ENCODE assay signal across 2 cellular contexts in the genomic region with DNA sequence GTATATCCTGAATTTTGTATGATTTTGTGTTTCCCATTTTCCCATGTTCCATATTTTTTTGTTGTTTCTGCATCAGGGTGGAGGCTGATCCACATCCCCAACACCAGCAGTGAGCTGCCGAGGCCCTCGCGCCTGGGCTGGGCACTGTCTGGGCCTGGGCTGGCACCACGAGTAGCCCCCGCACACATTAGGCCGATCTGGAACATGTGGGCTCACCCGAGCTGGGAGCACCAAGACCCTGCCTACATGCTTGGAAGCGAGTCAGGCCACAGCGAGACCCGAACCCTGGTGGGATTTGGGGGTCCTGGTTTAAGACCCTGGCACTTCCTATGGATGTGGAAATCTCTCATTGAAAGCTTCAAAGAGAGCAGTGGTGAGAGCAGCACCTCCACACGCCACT.
TF ChIP-seq lines count a peak whose summit lies in the region.

No MANE protein-coding gene starts in this region.

TF ChIP-seq in H1, 55 proteins besides CTCF, POLR2A, EP300 and RAD21:
- no peak for TF ChIP-seq SP4 (IDR thresholded peaks at IDR 0.05; ENCODE audit: low read length)
- no peak for TF ChIP-seq TAF7 (optimal IDR thresholded peaks at IDR 0.05; ENCODE audit: borderline replicate concordance, low read depth, low read length)
- TF ChIP-seq JUND (IDR thresholded peaks at IDR 0.05; ENCODE audit: low read length): no peak
- no peak for TF ChIP-seq YY1 (IDR thresholded peaks at IDR 0.05; ENCODE audit: low read depth, low read length)
- TF ChIP-seq, protein P1, sequence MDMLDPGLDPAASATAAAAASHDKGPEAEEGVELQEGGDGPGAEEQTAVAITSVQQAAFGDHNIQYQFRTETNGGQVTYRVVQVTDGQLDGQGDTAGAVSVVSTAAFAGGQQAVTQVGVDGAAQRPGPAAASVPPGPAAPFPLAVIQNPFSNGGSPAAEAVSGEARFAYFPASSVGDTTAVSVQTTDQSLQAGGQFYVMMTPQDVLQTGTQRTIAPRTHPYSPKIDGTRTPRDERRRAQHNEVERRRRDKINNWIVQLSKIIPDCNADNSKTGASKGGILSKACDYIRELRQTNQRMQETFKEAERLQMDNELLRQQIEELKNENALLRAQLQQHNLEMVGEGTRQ (IDR thresholded peaks at IDR 0.05; ENCODE audit: low read length): no peak
- no peak for TF ChIP-seq RNF2 (IDR thresholded peaks at IDR 0.05; ENCODE audit: borderline replicate concordance, low read depth, low read length, missing control alignments, poor library complexity, severe bottlenecking)
- TF ChIP-seq, protein P2, sequence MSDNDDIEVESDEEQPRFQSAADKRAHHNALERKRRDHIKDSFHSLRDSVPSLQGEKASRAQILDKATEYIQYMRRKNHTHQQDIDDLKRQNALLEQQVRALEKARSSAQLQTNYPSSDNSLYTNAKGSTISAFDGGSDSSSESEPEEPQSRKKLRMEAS (IDR thresholded peaks at IDR 0.05): no peak
- TF ChIP-seq FOSL1 (IDR thresholded peaks at IDR 0.05; ENCODE audit: insufficient read depth, low read depth, low read length): no peak
- no peak for TF ChIP-seq GTF2F1 (IDR thresholded peaks at IDR 0.05; ENCODE audit: borderline replicate concordance, low read depth, low read length)
- TF ChIP-seq ATF2 (IDR thresholded peaks at IDR 0.05; ENCODE audit: low read length): no peak
TF ChIP-seq in H1: peak in this region for 0.

TF ChIP-seq in GM23338, 12 proteins besides CTCF, POLR2A, EP300 and RAD21:
- TF ChIP-seq, protein P3, sequence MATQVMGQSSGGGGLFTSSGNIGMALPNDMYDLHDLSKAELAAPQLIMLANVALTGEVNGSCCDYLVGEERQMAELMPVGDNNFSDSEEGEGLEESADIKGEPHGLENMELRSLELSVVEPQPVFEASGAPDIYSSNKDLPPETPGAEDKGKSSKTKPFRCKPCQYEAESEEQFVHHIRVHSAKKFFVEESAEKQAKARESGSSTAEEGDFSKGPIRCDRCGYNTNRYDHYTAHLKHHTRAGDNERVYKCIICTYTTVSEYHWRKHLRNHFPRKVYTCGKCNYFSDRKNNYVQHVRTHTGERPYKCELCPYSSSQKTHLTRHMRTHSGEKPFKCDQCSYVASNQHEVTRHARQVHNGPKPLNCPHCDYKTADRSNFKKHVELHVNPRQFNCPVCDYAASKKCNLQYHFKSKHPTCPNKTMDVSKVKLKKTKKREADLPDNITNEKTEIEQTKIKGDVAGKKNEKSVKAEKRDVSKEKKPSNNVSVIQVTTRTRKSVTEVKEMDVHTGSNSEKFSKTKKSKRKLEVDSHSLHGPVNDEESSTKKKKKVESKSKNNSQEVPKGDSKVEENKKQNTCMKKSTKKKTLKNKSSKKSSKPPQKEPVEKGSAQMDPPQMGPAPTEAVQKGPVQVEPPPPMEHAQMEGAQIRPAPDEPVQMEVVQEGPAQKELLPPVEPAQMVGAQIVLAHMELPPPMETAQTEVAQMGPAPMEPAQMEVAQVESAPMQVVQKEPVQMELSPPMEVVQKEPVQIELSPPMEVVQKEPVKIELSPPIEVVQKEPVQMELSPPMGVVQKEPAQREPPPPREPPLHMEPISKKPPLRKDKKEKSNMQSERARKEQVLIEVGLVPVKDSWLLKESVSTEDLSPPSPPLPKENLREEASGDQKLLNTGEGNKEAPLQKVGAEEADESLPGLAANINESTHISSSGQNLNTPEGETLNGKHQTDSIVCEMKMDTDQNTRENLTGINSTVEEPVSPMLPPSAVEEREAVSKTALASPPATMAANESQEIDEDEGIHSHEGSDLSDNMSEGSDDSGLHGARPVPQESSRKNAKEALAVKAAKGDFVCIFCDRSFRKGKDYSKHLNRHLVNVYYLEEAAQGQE (IDR thresholded peaks at IDR 0.05; ENCODE audit: unreplicated experiment): no peak
- no peak for TF ChIP-seq POLR2AphosphoS5 (IDR thresholded peaks at IDR 0.05; ENCODE audit: low read depth)
- no peak for TF ChIP-seq JUNB (IDR thresholded peaks at IDR 0.05; ENCODE audit: unreplicated experiment)
- no peak for TF ChIP-seq ZNF114 (CRISPR knock-in tag; IDR thresholded peaks at IDR 0.05)
- TF ChIP-seq, protein P4, sequence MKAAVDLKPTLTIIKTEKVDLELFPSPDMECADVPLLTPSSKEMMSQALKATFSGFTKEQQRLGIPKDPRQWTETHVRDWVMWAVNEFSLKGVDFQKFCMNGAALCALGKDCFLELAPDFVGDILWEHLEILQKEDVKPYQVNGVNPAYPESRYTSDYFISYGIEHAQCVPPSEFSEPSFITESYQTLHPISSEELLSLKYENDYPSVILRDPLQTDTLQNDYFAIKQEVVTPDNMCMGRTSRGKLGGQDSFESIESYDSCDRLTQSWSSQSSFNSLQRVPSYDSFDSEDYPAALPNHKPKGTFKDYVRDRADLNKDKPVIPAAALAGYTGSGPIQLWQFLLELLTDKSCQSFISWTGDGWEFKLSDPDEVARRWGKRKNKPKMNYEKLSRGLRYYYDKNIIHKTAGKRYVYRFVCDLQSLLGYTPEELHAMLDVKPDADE (IDR thresholded peaks at IDR 0.05): no peak
- TF ChIP-seq NANOG (IDR thresholded peaks at IDR 0.05; ENCODE audit: borderline replicate concordance): no peak
- TF ChIP-seq EZH2phosphoT487 (IDR thresholded peaks at IDR 0.05; ENCODE audit: unreplicated experiment): no peak
- TF ChIP-seq STAT1 (IDR thresholded peaks at IDR 0.05; ENCODE audit: unreplicated experiment): no peak
- no peak for TF ChIP-seq CREB1 (CRISPR knock-in tag; IDR thresholded peaks at IDR 0.05; ENCODE audit: low read depth)
- no peak for TF ChIP-seq EZH2 (IDR thresholded peaks at IDR 0.05; ENCODE audit: low read depth, unreplicated experiment)
- no peak for TF ChIP-seq ZNF331 (CRISPR knock-in tag; IDR thresholded peaks at IDR 0.05; ENCODE audit: low read depth)
- TF ChIP-seq, protein P5, sequence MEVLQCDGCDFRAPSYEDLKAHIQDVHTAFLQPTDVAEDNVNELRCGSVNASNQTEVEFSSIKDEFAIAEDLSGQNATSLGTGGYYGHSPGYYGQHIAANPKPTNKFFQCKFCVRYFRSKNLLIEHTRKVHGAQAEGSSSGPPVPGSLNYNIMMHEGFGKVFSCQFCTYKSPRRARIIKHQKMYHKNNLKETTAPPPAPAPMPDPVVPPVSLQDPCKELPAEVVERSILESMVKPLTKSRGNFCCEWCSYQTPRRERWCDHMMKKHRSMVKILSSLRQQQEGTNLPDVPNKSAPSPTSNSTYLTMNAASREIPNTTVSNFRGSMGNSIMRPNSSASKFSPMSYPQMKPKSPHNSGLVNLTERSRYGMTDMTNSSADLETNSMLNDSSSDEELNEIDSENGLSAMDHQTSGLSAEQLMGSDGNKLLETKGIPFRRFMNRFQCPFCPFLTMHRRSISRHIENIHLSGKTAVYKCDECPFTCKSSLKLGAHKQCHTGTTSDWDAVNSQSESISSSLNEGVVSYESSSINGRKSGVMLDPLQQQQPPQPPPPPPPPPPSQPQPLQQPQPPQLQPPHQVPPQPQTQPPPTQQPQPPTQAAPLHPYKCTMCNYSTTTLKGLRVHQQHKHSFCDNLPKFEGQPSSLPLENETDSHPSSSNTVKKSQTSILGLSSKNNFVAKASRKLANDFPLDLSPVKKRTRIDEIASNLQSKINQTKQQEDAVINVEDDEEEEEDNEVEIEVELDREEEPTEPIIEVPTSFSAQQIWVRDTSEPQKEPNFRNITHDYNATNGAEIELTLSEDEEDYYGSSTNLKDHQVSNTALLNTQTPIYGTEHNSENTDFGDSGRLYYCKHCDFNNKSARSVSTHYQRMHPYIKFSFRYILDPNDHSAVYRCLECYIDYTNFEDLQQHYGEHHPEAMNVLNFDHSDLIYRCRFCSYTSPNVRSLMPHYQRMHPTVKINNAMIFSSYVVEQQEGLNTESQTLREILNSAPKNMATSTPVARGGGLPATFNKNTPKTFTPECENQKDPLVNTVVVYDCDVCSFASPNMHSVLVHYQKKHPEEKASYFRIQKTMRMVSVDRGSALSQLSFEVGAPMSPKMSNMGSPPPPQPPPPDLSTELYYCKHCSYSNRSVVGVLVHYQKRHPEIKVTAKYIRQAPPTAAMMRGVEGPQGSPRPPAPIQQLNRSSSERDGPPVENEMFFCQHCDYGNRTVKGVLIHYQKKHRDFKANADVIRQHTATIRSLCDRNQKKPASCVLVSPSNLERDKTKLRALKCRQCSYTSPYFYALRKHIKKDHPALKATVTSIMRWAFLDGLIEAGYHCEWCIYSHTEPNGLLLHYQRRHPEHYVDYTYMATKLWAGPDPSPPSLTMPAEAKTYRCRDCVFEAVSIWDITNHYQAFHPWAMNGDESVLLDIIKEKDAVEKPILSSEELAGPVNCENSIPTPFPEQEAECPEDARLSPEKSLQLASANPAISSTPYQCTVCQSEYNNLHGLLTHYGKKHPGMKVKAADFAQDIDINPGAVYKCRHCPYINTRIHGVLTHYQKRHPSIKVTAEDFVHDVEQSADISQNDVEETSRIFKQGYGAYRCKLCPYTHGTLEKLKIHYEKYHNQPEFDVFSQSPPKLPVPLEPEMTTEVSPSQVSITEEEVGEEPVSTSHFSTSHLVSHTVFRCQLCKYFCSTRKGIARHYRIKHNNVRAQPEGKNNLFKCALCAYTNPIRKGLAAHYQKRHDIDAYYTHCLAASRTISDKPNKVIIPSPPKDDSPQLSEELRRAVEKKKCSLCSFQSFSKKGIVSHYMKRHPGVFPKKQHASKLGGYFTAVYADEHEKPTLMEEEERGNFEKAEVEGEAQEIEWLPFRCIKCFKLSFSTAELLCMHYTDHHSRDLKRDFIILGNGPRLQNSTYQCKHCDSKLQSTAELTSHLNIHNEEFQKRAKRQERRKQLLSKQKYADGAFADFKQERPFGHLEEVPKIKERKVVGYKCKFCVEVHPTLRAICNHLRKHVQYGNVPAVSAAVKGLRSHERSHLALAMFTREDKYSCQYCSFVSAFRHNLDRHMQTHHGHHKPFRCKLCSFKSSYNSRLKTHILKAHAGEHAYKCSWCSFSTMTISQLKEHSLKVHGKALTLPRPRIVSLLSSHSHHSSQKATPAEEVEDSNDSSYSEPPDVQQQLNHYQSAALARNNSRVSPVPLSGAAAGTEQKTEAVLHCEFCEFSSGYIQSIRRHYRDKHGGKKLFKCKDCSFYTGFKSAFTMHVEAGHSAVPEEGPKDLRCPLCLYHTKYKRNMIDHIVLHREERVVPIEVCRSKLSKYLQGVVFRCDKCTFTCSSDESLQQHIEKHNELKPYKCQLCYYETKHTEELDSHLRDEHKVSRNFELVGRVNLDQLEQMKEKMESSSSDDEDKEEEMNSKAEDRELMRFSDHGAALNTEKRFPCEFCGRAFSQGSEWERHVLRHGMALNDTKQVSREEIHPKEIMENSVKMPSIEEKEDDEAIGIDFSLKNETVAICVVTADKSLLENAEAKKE (CRISPR knock-in tag; IDR thresholded peaks at IDR 0.05): no peak
